8 cellular contexts compared by ENCODE assay signal in genomic region chr14:34227834-34228662, GRCh38.
A peak's percentile ranks its signal among the peaks of the same experiment; 100 is the strongest.
DNase-seq lines count a peak whose midpoint lies in the region; ATAC-seq, FAIRE-seq and TF ChIP-seq lines count a peak whose summit lies in the region.

No MANE protein-coding gene starts in this region.

- TF ChIP-seq CTCF in CD14-positive monocyte (IDR thresholded peaks at IDR 0.05) = peak; percentile 65

- peak; percentile 74 for FAIRE-seq in GM19239 (lab: Jason Lieb, UNC)

- peak overlapping the region in 1 of 7 donors; percentile 2 for H3K27ac Mint-ChIP-seq in CD14-positive monocyte
- no peak overlapping the region for H3K27ac Mint-ChIP-seq in stimulated activated memory B cell treated with anti-CD40 and anti-IgM and Interleukin-4, amounts not matched to agents 10 μg/mL and 1 μg/mL and 100 μg/mL, for 72 hours

- H3K4me3 Mint-ChIP-seq in CD14-positive monocyte = no peak overlapping the region
- H3K4me3 Mint-ChIP-seq in stimulated activated memory B cell treated with anti-CD40 and anti-IgM and Interleukin-4, amounts not matched to agents 10 μg/mL and 1 μg/mL and 100 μg/mL, for 72 hours = no peak overlapping the region

- peak overlapping the region in 1 of 2 donors; percentile 30 for H3K4me3 ChIP-seq in muscle layer of colon (ENCODE audit: low read depth in 1 of 2, low read length in 2 of 2)

- intact Hi-C loops in CD14-positive monocyte (cut with micrococcal nuclease) = loop anchor here (5.0 kb wide), 1 partner anchor 386 kb away; no protein-coding TSS in a partner anchor

- no peaks in the 10 kb centered on the region for H3K4me1 Mint-ChIP-seq in CD14-positive monocyte
- H3K4me1 Mint-ChIP-seq in stimulated activated memory B cell treated with anti-CD40 and anti-IgM and Interleukin-4, amounts not matched to agents 10 μg/mL and 1 μg/mL and 100 μg/mL, for 72 hours = peaks cover 5% of the 10 kb centered on the region

- H3K27me3 ChIP-seq in muscle layer of colon (ENCODE audit: control insufficient read depth in 1 of 2, insufficient read depth in 2 of 2, low read length in 2 of 2) = no peaks in the 10 kb centered on the region

- peaks cover 17% of the 10 kb centered on the region for H3K4me1 ChIP-seq in muscle layer of colon (ENCODE audit: insufficient read depth, low read length)

- H3K9me3 Mint-ChIP-seq in CD14-positive monocyte = no peaks in the 10 kb centered on the region
- H3K9me3 Mint-ChIP-seq in stimulated activated memory B cell treated with anti-CD40 and anti-IgM and Interleukin-4, amounts not matched to agents 10 μg/mL and 1 μg/mL and 100 μg/mL, for 72 hours = no peaks in the 10 kb centered on the region

- DNase-seq in CD14-positive monocyte (ENCODE audit: low spot score) (no peak), GM19239 (ENCODE audit: insufficient read length, low spot score) (peak; percentile 60), NCI-H748 (lab: John Stamatoyannopoulos, UW; ENCODE audit: unreplicated experiment) (peak; percentile 76), epidermal melanocyte (ENCODE audit: insufficient read length, low spot score) (peak; percentile 81)
- peak; percentile 2 to 19 for DNase-seq in activated CD8-positive, alpha-beta memory T cell treated with anti-CD3 and anti-CD28 coated beads for 4 hours (ENCODE audit: low read depth in 2 of 2)

- H3K9me3 ChIP-seq in muscle layer of colon (ENCODE audit: low read length) = no peaks in the 10 kb centered on the region

- peak overlapping the region; percentile 50 for H3K27ac ChIP-seq in muscle layer of colon (ENCODE audit: low read depth, low read length)

- H3K36me3 ChIP-seq in muscle layer of colon (ENCODE audit: insufficient read depth, low read length) = no peaks in the 10 kb centered on the region

- H3K9ac ChIP-seq in muscle layer of colon (ENCODE audit: low read length) = no peak overlapping the region

- no peaks in the 10 kb centered on the region for H3K36me3 Mint-ChIP-seq in CD14-positive monocyte
- H3K36me3 Mint-ChIP-seq in stimulated activated memory B cell treated with anti-CD40 and anti-IgM and Interleukin-4, amounts not matched to agents 10 μg/mL and 1 μg/mL and 100 μg/mL, for 72 hours = no peaks in the 10 kb centered on the region

- ATAC-seq in HG03378 (IDR thresholded peaks at IDR 0.05; ENCODE audit: unreplicated experiment) = peak; percentile 89
- ATAC-seq in stimulated activated memory B cell treated with anti-CD40 and anti-IgM and Interleukin-4, amounts not matched to agents 10 μg/mL and 1 μg/mL and 100 μg/mL, for 72 hours = peak; percentile 73

- H3K27me3 Mint-ChIP-seq in CD14-positive monocyte (ENCODE audit: low read depth in 3 of 3) = peaks cover 2 to 14% (median 11%) of the 10 kb centered on the region in 3 donors
- peaks cover 24% of the 10 kb centered on the region for H3K27me3 Mint-ChIP-seq in stimulated activated memory B cell treated with anti-CD40 and anti-IgM and Interleukin-4, amounts not matched to agents 10 μg/mL and 1 μg/mL and 100 μg/mL, for 72 hours
